Comparison of ENCODE assay signal across 8 cellular contexts in genomic region chr6:156780117-156780641, GRCh38. TPM values are rescaled to one million over a fixed set of nuclear protein-coding genes. Genes with fewer than 3 reads are reported as not detected.
DNase-seq lines count a peak whose midpoint lies in the region; ATAC-seq and TF ChIP-seq lines count a peak whose summit lies in the region.

No MANE protein-coding gene starts in this region.

- no peak overlapping the region for H4K8ac ChIP-seq in mesenchymal stem cell (ENCODE audit: low read length)

- DNase-seq in DMS114 treated with DMSO at 0.1 percent for 48 hours (lab: John Stamatoyannopoulos, UW; ENCODE audit: unreplicated experiment), result peak; percentile 57
- DNase-seq in HL-60 (ENCODE audit: low read depth in 1 of 2, low spot score in 1 of 2), result peak in 1 of 2 experiments; percentile 76
- DNase-seq in NCI-H748 treated with DMSO at 0.1 percent for 48 hours (lab: John Stamatoyannopoulos, UW), result peak; percentile 96
- DNase-seq in activated CD4-positive, alpha-beta memory T cell treated with anti-CD3 and anti-CD28 coated beads for 36 hours, result peak; percentile 70
- DNase-seq in endothelial cell (ENCODE audit: low spot score), result no peak
- DNase-seq in mesenchymal stem cell, result peak; percentile 92
- DNase-seq in stromal cell of bone marrow (ENCODE audit: low read depth), result peak; percentile 87

- H3K4me2 ChIP-seq in mesenchymal stem cell (ENCODE audit: low read length, poor library complexity, severe bottlenecking), result peak overlapping the region; percentile 41

- no peak for TF ChIP-seq CTCF in HL-60 (IDR thresholded peaks at IDR 0.05; ENCODE audit: insufficient read depth, low read length)
- TF ChIP-seq CTCF in endothelial cell (IDR thresholded peaks at IDR 0.05; ENCODE audit: unreplicated experiment), result no peak

- H3K36me3 ChIP-seq in mesenchymal stem cell (ENCODE audit: control insufficient read depth in 1 of 2, insufficient read depth in 2 of 2, low read depth in 1 of 2, low read length in 2 of 2), result peaks cover 3% of the 10 kb centered on the region in 2 experiments

- no peak overlapping the region for H2BK5ac ChIP-seq in mesenchymal stem cell (ENCODE audit: low read depth, low read length, poor library complexity, severe bottlenecking)

- H2BK15ac ChIP-seq in mesenchymal stem cell (ENCODE audit: low read depth, poor library complexity, severe bottlenecking), result no peak overlapping the region

- 2% methylated on average over 8 of the region's 8 CpGs for WGBS in mesenchymal stem cell

- no peak overlapping the region for H3K4ac ChIP-seq in mesenchymal stem cell (ENCODE audit: low read depth in 1 of 2, low read length in 2 of 2)

- ATAC-seq in GM21360 (IDR thresholded peaks at IDR 0.05; ENCODE audit: unreplicated experiment), result peak; percentile 55

- H3K27me3 ChIP-seq in HL-60 (ENCODE audit: insufficient read depth, poor library complexity, severe bottlenecking) (no peaks in the 10 kb centered on the region), mesenchymal stem cell (ENCODE audit: control insufficient read depth in 1 of 2, insufficient read depth in 1 of 2, low read length in 2 of 2) (no peaks in the 10 kb centered on the region)

- peaks cover 4% of the 10 kb centered on the region for H3K4me1 ChIP-seq in mesenchymal stem cell (ENCODE audit: control insufficient read depth, insufficient read depth, low read depth, low read length)

- no peak overlapping the region for H2BK120ac ChIP-seq in mesenchymal stem cell (ENCODE audit: low read depth, low read length)

- no peaks in the 10 kb centered on the region for H3K9me3 Mint-ChIP-seq in activated CD4-positive, alpha-beta memory T cell treated with anti-CD3 and anti-CD28 coated beads for 36 hours
- no peaks in the 10 kb centered on the region for H3K9me3 Mint-ChIP-seq in endothelial cell (ENCODE audit: unreplicated experiment)

- peak overlapping the region; percentile 84 for H3K27ac Mint-ChIP-seq in activated CD4-positive, alpha-beta memory T cell treated with anti-CD3 and anti-CD28 coated beads for 36 hours
- peak overlapping the region; percentile 95 for H3K27ac Mint-ChIP-seq in endothelial cell (ENCODE audit: unreplicated experiment)

- intact Hi-C loops in activated CD4-positive, alpha-beta memory T cell treated with anti-CD3 and anti-CD28 coated beads for 36 hours (cut with micrococcal nuclease), result loop anchor here (1.0 to 10.0 kb wide), 8 partner anchors 77 to 1361 kb away; no protein-coding TSS in a partner anchor

- peak overlapping the region; percentile 75 for H3K4me3 Mint-ChIP-seq in activated CD4-positive, alpha-beta memory T cell treated with anti-CD3 and anti-CD28 coated beads for 36 hours
- H3K4me3 Mint-ChIP-seq in endothelial cell (ENCODE audit: unreplicated experiment), result peak overlapping the region; percentile 98

- no peak overlapping the region for H2AK5ac ChIP-seq in mesenchymal stem cell (ENCODE audit: low read length, severe bottlenecking)

- H2AFZ ChIP-seq in mesenchymal stem cell (ENCODE audit: low read depth, low read length), result no peak overlapping the region

- CTCF ChIA-PET in activated CD4-positive, alpha-beta memory T cell treated with anti-CD3 and anti-CD28 coated beads for 36 hours (lab: Charles Lee), result interaction anchor here (0.8 to 1.9 kb wide), 5 partner anchors 9 to 404 kb away, joined by 3 to 7 read pairs (median 3); no protein-coding TSS in a partner anchor

- H3K36me3 Mint-ChIP-seq in activated CD4-positive, alpha-beta memory T cell treated with anti-CD3 and anti-CD28 coated beads for 36 hours, result peaks cover 6% of the 10 kb centered on the region
- peaks cover 12% of the 10 kb centered on the region for H3K36me3 Mint-ChIP-seq in endothelial cell (ENCODE audit: low read depth, unreplicated experiment)

- no peak overlapping the region for H3K14ac ChIP-seq in mesenchymal stem cell (ENCODE audit: low read length in 2 of 2)

- H3K4me1 Mint-ChIP-seq in activated CD4-positive, alpha-beta memory T cell treated with anti-CD3 and anti-CD28 coated beads for 36 hours (ENCODE audit: low read depth), result peaks cover 32% of the 10 kb centered on the region
- peaks cover 33% of the 10 kb centered on the region for H3K4me1 Mint-ChIP-seq in endothelial cell (ENCODE audit: unreplicated experiment)

- no peak overlapping the region for H4K91ac ChIP-seq in mesenchymal stem cell (ENCODE audit: low read length)

- H3K23ac ChIP-seq in mesenchymal stem cell (ENCODE audit: low read length in 2 of 2), result no peak overlapping the region

- no peaks in the 10 kb centered on the region for H3K9me3 ChIP-seq in mesenchymal stem cell (ENCODE audit: control insufficient read depth, low read length)

- POLR2A ChIA-PET in activated CD4-positive, alpha-beta memory T cell treated with anti-CD3 and anti-CD28 coated beads for 36 hours (lab: Charles Lee), result interaction anchor here (0.6 to 2.2 kb wide), 10 partner anchors 9 to 269 kb away, joined by 3 to 24 read pairs (median 6); no protein-coding TSS in a partner anchor

- peaks cover 4% of the 10 kb centered on the region for H3K79me1 ChIP-seq in mesenchymal stem cell (replicated peaks; ENCODE audit: low read length, poor library complexity, severe bottlenecking)

- H2BK12ac ChIP-seq in mesenchymal stem cell (ENCODE audit: low read length in 2 of 2), result no peak overlapping the region

- no peak overlapping the region for H3K18ac ChIP-seq in mesenchymal stem cell (ENCODE audit: low read depth in 1 of 2, low read length in 2 of 2)

- peak overlapping the region; percentile 88 for H3K27ac ChIP-seq in HL-60 (replicated peaks)
- no peak overlapping the region for H3K27ac ChIP-seq in mesenchymal stem cell (ENCODE audit: low read length, poor library complexity, severe bottlenecking)

- H3K4me3 ChIP-seq in HL-60 (replicated peaks; ENCODE audit: insufficient read depth, low read length), result peak overlapping the region; percentile 58
- H3K4me3 ChIP-seq in mesenchymal stem cell (ENCODE audit: insufficient read depth in 1 of 2, low read depth in 1 of 2, low read length in 2 of 2), result peak overlapping the region; percentile 85 to 99

- no peaks in the 10 kb centered on the region for H3K27me3 Mint-ChIP-seq in activated CD4-positive, alpha-beta memory T cell treated with anti-CD3 and anti-CD28 coated beads for 36 hours
- H3K27me3 Mint-ChIP-seq in endothelial cell (ENCODE audit: unreplicated experiment), result peaks cover 21% of the 10 kb centered on the region

- H3K9ac ChIP-seq in mesenchymal stem cell (ENCODE audit: low read length), result peak overlapping the region; percentile 98

RNA-seq across cellular contexts. Expression of gene ARID1B, which starts 3.0 kb away (rescaled TPM):
- 10 to 100 TPM; 39.0 to 41.5 TPM for total RNA-seq in activated CD4-positive, alpha-beta memory T cell treated with anti-CD3 and anti-CD28 coated beads for 36 hours
- 104 TPM for total RNA-seq in endothelial cell (ENCODE audit: unreplicated experiment)
- 32.3 TPM for polyA plus RNA-seq in mesenchymal stem cell (2013, experiment 1 of 2)
- polyA plus RNA-seq in mesenchymal stem cell (2013, experiment 2 of 2), result 31.6 TPM
